ENCODE assay signal across 14 cellular contexts in genomic region chr7:83821866-83822265, GRCh38.
A peak's percentile ranks its signal among the peaks of the same experiment; 100 is the strongest.
DNase-seq lines count a peak whose midpoint lies in the region; FAIRE-seq and TF ChIP-seq lines count a peak whose summit lies in the region.
"Had no signal": no experiment of that assay in that cellular context is flagged by ENCODE, and none has a peak within 500 bp of the region (broad histone marks: within the 10 kb centered on the region; RNA-seq: fewer than 3 reads in every experiment).

No MANE protein-coding gene starts in this region.

- DNase-seq in NCI-H226, result peak; percentile 57
- DNase-seq in RPMI7951 (ENCODE audit: low read depth), result peak; percentile 1
- peak; percentile 44 for DNase-seq in bronchial epithelial cell (ENCODE audit: low read depth)
- DNase-seq in activated naive CD4-positive, alpha-beta T cell treated with Interleukin-2 at 50 U/mL for 16 hours, result no peak
- DNase-seq in DMS153 (lab: John Stamatoyannopoulos, UW), result no peak
- no peak for DNase-seq in iPS-NIHi7 (ENCODE audit: extremely low spot score)
- DNase-seq: Caco-2; CD8-positive, alpha-beta T cell; DMS53; GF-D8 had no signal

- no peaks in the 10 kb centered on the region for H3K27me3 ChIP-seq in bronchial epithelial cell (ENCODE audit: control insufficient read depth, insufficient read depth, low read length)

- H3K36me3 ChIP-seq in bronchial epithelial cell (ENCODE audit: control insufficient read depth, insufficient read depth, low read length), result no peaks in the 10 kb centered on the region
- H3K36me3 ChIP-seq: HAP-1 had no signal

- TF ChIP-seq CTCF in bronchial epithelial cell (IDR thresholded peaks at IDR 0.05; ENCODE audit: insufficient read depth, low read length, severe bottlenecking), result no peak

- no peak for FAIRE-seq in bronchial epithelial cell (lab: Jason Lieb, UNC)
- FAIRE-seq: A549, H1, HepG2 had no signal

- no peak overlapping the region for H3K4me3 ChIP-seq in bronchial epithelial cell (ENCODE audit: low read depth, low read length)
- H3K4me3 ChIP-seq: A549, HAP-1 had no signal

Comparison
In these comparisons a context has a peak if more than half of its experiments do, and no peak if none do; other contexts are left out.
1. DNase-seq: peak in NCI-H226 (single experiment), RPMI7951 (single experiment) and bronchial epithelial cell (single experiment); none in activated naive CD4-positive, alpha-beta T cell treated with Interleukin-2 at 50 U/mL for 16 hours (single experiment), DMS153 (single experiment) and iPS-NIHi7 (single experiment).